2 cellular contexts compared by ENCODE assay signal in the genomic region with DNA sequence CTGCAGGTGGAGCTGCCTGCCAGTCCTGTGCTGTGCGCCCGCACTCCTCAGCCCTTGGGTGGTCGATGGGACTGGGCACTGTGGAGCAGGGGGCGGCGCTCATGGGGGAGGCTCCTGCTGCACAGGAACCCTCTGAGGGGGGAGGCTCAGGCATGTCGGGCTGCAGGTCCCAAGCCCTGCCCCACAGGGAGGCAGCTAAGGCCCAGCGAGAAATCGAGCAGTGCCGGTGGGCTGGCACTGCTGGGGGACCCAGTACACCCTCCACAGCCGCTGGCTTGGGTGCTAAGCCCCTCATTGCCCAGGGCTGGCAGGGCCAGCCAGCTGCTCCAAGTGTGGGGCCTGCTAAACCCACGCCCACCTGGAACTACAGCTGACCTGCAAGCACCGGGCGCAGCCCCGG. TPM values are rescaled to one million over a fixed set of nuclear protein-coding genes. Genes with fewer than 3 reads are reported as not detected.
"Had no signal": no experiment of that assay in that cellular context is flagged by ENCODE, and none has a peak within 500 bp of the region (broad histone marks: within the 10 kb centered on the region; RNA-seq: fewer than 3 reads in every experiment).

No MANE protein-coding gene starts in this region.

RNA-seq across cellular contexts. Expression of gene GLYATL3, which starts 16.3 kb away (rescaled TPM):
- total RNA-seq: G401, GM12878 had no signal
- polyA plus RNA-seq: GM12878 had no signal
